10 cellular contexts compared by ENCODE assay signal in genomic region chr16:1159973-1160772, GRCh38. TPM values are rescaled to one million over a fixed set of nuclear protein-coding genes. Genes with fewer than 3 reads are reported as not detected.
DNase-seq lines count a peak whose midpoint lies in the region; ATAC-seq, FAIRE-seq and TF ChIP-seq lines count a peak whose summit lies in the region.
"Had no signal": no experiment of that assay in that cellular context is flagged by ENCODE, and none has a peak within 500 bp of the region (broad histone marks: within the 10 kb centered on the region; RNA-seq: fewer than 3 reads in every experiment).

No MANE protein-coding gene starts in this region.

- peak overlapping the region; percentile 57 for H3K18ac ChIP-seq in neuronal stem cell (ENCODE audit: low read length)

- no peak for FAIRE-seq in frontal cortex (lab: Jason Lieb, UNC)

- H2AK5ac ChIP-seq in neuronal stem cell (ENCODE audit: low read depth, low read length): no peak overlapping the region

- H4K8ac ChIP-seq in neuronal stem cell (ENCODE audit: low read depth, low read length): no peak overlapping the region

- no TSS peak for BruUV-seq in Panc1 (replicated peaks; lab: Mats Ljungman, UMichigan)

- no peak overlapping the region for H2BK5ac ChIP-seq in neuronal stem cell (ENCODE audit: low read length)

- CTCF ChIA-PET in Panc1 (lab: Charles Lee): no interaction called here
- CTCF ChIA-PET in activated CD8-positive, alpha-beta memory T cell treated with anti-CD3 and anti-CD28 coated beads, Interleukin-2, amount 10 ng/mL, durations not matched to agents 7 days and 5 days (lab: Charles Lee): no interaction called here

- H3K36me3 Mint-ChIP-seq in activated CD8-positive, alpha-beta memory T cell treated with anti-CD3 and anti-CD28 coated beads, Interleukin-2, amount 10 ng/mL, durations not matched to agents 7 days and 5 days: no peaks in the 10 kb centered on the region

- in situ Hi-C loops in Panc1 (cut with HindIII; ENCODE audit: low pct_unique_long_range_greater_than_20kb, low sequenced_read_pairs): no loop called here

- no peak for DNase-seq in Panc1 (ENCODE audit: low read depth, low spot score)
- peak; percentile 67 to 76 for DNase-seq in frontal cortex (ENCODE audit: low spot score in 2 of 2)
- DNase-seq in neuronal stem cell (ENCODE audit: low spot score): no peak
- no peak for DNase-seq in NCI-H2107 treated with DMSO at 0.1 percent for 48 hours (lab: John Stamatoyannopoulos, UW; ENCODE audit: unreplicated experiment)
- no peak for DNase-seq in activated CD8-positive, alpha-beta memory T cell treated with anti-CD3 and anti-CD28 coated beads, Interleukin-2, amount 10 ng/mL, durations not matched to agents 7 days and 5 days
- no peak for DNase-seq in amniotic stem cell (lab: John Stamatoyannopoulos, UW)
- DNase-seq: AML-193 had no signal

- H3K36me3 ChIP-seq in BLaER1 treated with 17β-estradiol and CSF1 and Interleukin-3, amounts not matched to agents 10 nM and 100 nM: no peaks in the 10 kb centered on the region
- H3K36me3 ChIP-seq in Panc1 (ENCODE audit: control insufficient read depth, insufficient read depth, low read length): no peaks in the 10 kb centered on the region
- peaks cover 0 to 6% of the 10 kb centered on the region in 2 donors for H3K36me3 ChIP-seq in neuronal stem cell (replicated peaks in 1 of 2; ENCODE audit: control insufficient read depth in 2 of 2, insufficient read depth in 2 of 2, low read length in 2 of 2)

- no peak overlapping the region for H3K9ac ChIP-seq in BLaER1 treated with 17β-estradiol and CSF1 and Interleukin-3, amounts not matched to agents 10 nM and 100 nM
- H3K9ac ChIP-seq in neuronal stem cell (ENCODE audit: low read depth, low read length, poor library complexity): peak overlapping the region; percentile 60

- no peak overlapping the region for H3K27ac ChIP-seq in BLaER1 treated with 17β-estradiol and CSF1 and Interleukin-3, amounts not matched to agents 10 nM and 100 nM
- peak overlapping the region; percentile 68; the same call in 1 of the 2 replicates for H3K27ac ChIP-seq in Panc1 (ENCODE audit: low read length)
- H3K27ac ChIP-seq in neuronal stem cell (replicated peaks; ENCODE audit: low read length): no peak overlapping the region

- H3K9me3 Mint-ChIP-seq in activated CD8-positive, alpha-beta memory T cell treated with anti-CD3 and anti-CD28 coated beads, Interleukin-2, amount 10 ng/mL, durations not matched to agents 7 days and 5 days (ENCODE audit: low read depth): no peaks in the 10 kb centered on the region

- H3K27me3 Mint-ChIP-seq in activated CD8-positive, alpha-beta memory T cell treated with anti-CD3 and anti-CD28 coated beads, Interleukin-2, amount 10 ng/mL, durations not matched to agents 7 days and 5 days: peaks cover 5% of the 10 kb centered on the region

- no peak overlapping the region for H3K4ac ChIP-seq in neuronal stem cell (ENCODE audit: low read length)

- H3K4me1 ChIP-seq in BLaER1 treated with 17β-estradiol and CSF1 and Interleukin-3, amounts not matched to agents 10 nM and 100 nM: peaks cover 10 to 74% (median 70%) of the 10 kb centered on the region in 10 experiments
- H3K4me1 ChIP-seq in Panc1 (ENCODE audit: control insufficient read depth, insufficient read depth, low read length) (peaks cover 62% of the 10 kb centered on the region), neuronal stem cell (ENCODE audit: control insufficient read depth in 2 of 2, insufficient read depth in 1 of 2, low read depth in 1 of 2, low read length in 2 of 2) (peaks cover 9 to 23% of the 10 kb centered on the region in 2 donors)

- intact Hi-C loops in Panc1 (cut with micrococcal nuclease; ENCODE audit: unreplicated experiment): no loop called here

- peak overlapping the region in 9 of 11 experiments; percentile 69 to 97 (median 94); a peak in 12 of 22 replicates for H3K4me2 ChIP-seq in BLaER1 treated with 17β-estradiol and CSF1 and Interleukin-3, amounts not matched to agents 10 nM and 100 nM
- no peak overlapping the region for H3K4me2 ChIP-seq in neuronal stem cell (ENCODE audit: insufficient read depth, low read length, poor library complexity, severe bottlenecking)

- H2BK15ac ChIP-seq in neuronal stem cell (ENCODE audit: low read length): no peak overlapping the region

- peak overlapping the region; percentile 91 for H3K23ac ChIP-seq in neuronal stem cell (ENCODE audit: low read depth, low read length, poor library complexity)

- H3K4me3 ChIP-seq in BLaER1 treated with 17β-estradiol and CSF1 and Interleukin-3, amounts not matched to agents 10 nM and 100 nM: no peak overlapping the region
- H3K4me3 ChIP-seq in Panc1 (ENCODE audit: low read depth in 2 of 2, low read length in 2 of 2) (peak overlapping the region in 1 of 2 experiments; percentile 2; a peak in 1 of 4 replicates), neuronal stem cell (ENCODE audit: low read length in 2 of 2) (no peak overlapping the region)

- no peak overlapping the region for H2BK12ac ChIP-seq in neuronal stem cell (ENCODE audit: low read length)

- H3K4me3 Mint-ChIP-seq in activated CD8-positive, alpha-beta memory T cell treated with anti-CD3 and anti-CD28 coated beads, Interleukin-2, amount 10 ng/mL, durations not matched to agents 7 days and 5 days: no peak overlapping the region

- H3K27ac Mint-ChIP-seq in activated CD8-positive, alpha-beta memory T cell treated with anti-CD3 and anti-CD28 coated beads, Interleukin-2, amount 10 ng/mL, durations not matched to agents 7 days and 5 days: no peak overlapping the region

- H3K9me3 ChIP-seq in BLaER1 treated with 17β-estradiol and CSF1 and Interleukin-3, amounts not matched to agents 10 nM and 100 nM (replicated peaks in 1 of 11): no peaks in the 10 kb centered on the region
- no peaks in the 10 kb centered on the region for H3K9me3 ChIP-seq in Panc1 (ENCODE audit: control insufficient read depth, insufficient read depth, low read depth, low read length)
- no peaks in the 10 kb centered on the region for H3K9me3 ChIP-seq in neuronal stem cell (replicated peaks in 1 of 2; ENCODE audit: control insufficient read depth in 2 of 2, insufficient read depth in 1 of 2, low read depth in 1 of 2, low read length in 2 of 2)

- no peak for TF ChIP-seq CTCF in Panc1 (IDR thresholded peaks at IDR 0.05)

- no peak overlapping the region for H4K91ac ChIP-seq in neuronal stem cell (ENCODE audit: low read depth, low read length, poor library complexity)

- H4K20me1 ChIP-seq in BLaER1 treated with 17β-estradiol and CSF1 and Interleukin-3, amounts not matched to agents 10 nM and 100 nM: peaks cover 0 to 100% (median 94%) of the 10 kb centered on the region in 11 experiments; a peak in 19 of 22 replicates

- no peak overlapping the region for H2BK120ac ChIP-seq in neuronal stem cell (ENCODE audit: low read depth, low read length)

- H3K14ac ChIP-seq in neuronal stem cell (ENCODE audit: low read length): peak overlapping the region; percentile 82

- peaks cover 29 to 45% (median 35%) of the 10 kb centered on the region in 11 experiments for H3K27me3 ChIP-seq in BLaER1 treated with 17β-estradiol and CSF1 and Interleukin-3, amounts not matched to agents 10 nM and 100 nM
- H3K27me3 ChIP-seq in Panc1 (ENCODE audit: control insufficient read depth, insufficient read depth, low read length) (no peaks in the 10 kb centered on the region), neuronal stem cell (ENCODE audit: control insufficient read depth in 3 of 3, insufficient read depth in 3 of 3, low read depth in 1 of 3, low read length in 3 of 3) (peaks cover 0 to 2% (median 0%) of the 10 kb centered on the region in 3 experiments)

- POLR2A ChIA-PET in Panc1 (lab: Charles Lee): interaction anchor here (0.8 kb wide), 1 partner anchor 21 kb away, joined by 3 read pairs; no protein-coding TSS in a partner anchor

- WGBS in neuronal stem cell (ENCODE audit: extremely low coverage in 2 of 2, insufficient read length in 2 of 2, insufficient replicate concordance in 1 of 2), 2 donors: no CpG with 5 or more reads among the region's 56 CpGs

- H2AFZ ChIP-seq in neuronal stem cell (ENCODE audit: low read length): no peak overlapping the region

- ATAC-seq in Panc1 (peak; percentile 43), HG03280 (IDR thresholded peaks at IDR 0.05; ENCODE audit: unreplicated experiment) (no peak)
- no peak for ATAC-seq in activated CD8-positive, alpha-beta memory T cell treated with anti-CD3 and anti-CD28 coated beads, Interleukin-2, amount 10 ng/mL, durations not matched to agents 7 days and 5 days

- H3K4me1 Mint-ChIP-seq in activated CD8-positive, alpha-beta memory T cell treated with anti-CD3 and anti-CD28 coated beads, Interleukin-2, amount 10 ng/mL, durations not matched to agents 7 days and 5 days: no peaks in the 10 kb centered on the region

- peaks cover 36% of the 10 kb centered on the region for H3K79me1 ChIP-seq in neuronal stem cell (ENCODE audit: low read depth, low read length)

RNA-seq across cellular contexts. Expression of gene CACNA1H, which starts 7.3 kb away (rescaled TPM):
- total RNA-seq in Panc1 (2021; ENCODE audit: unreplicated experiment) (31.1 TPM), frontal cortex (14.7 TPM)
- 40.3 TPM for polyA plus RNA-seq in Panc1 (2012; ENCODE audit: insufficient read length)
- 21.5 TPM for polyA plus RNA-seq in neuronal stem cell (2013, experiment 1 of 2)
- 21.7 TPM for polyA plus RNA-seq in neuronal stem cell (2013, experiment 2 of 2)
- 1 to 10 TPM in 1 of 2 experiments, under 1 TPM in 1; 0.37 to 1.3 TPM for total RNA-seq in activated CD8-positive, alpha-beta memory T cell treated with anti-CD3 and anti-CD28 coated beads, Interleukin-2, amount 10 ng/mL, durations not matched to agents 7 days and 5 days
- total RNA-seq: OCI-LY7 had no signal

Comparison
In these comparisons a context has a peak if more than half of its experiments do, and no peak if none do; other contexts are left out.
1. DNase-seq: peak in frontal cortex (2 of 2); none in Panc1 (single experiment), neuronal stem cell (single experiment), NCI-H2107 treated with DMSO at 0.1 percent for 48 hours (single experiment), activated CD8-positive, alpha-beta memory T cell treated with anti-CD3 and anti-CD28 coated beads, Interleukin-2, amount 10 ng/mL, durations not matched to agents 7 days and 5 days (single experiment) and amniotic stem cell (single experiment).